Comparison of ENCODE assay signal across 8 cellular contexts in genomic region chr16:53703590-53704444, GRCh38. TPM values are rescaled to one million over a fixed set of nuclear protein-coding genes. Genes with fewer than 3 reads are reported as not detected.
DNase-seq lines count a peak whose midpoint lies in the region; ATAC-seq and TF ChIP-seq lines count a peak whose summit lies in the region.

TSS of gene FTO (plus strand) at chr16:53704156.
TSS of gene RPGRIP1L (minus strand) at chr16:53703859. CDS start at chr16:53700723, 3,136 bp downstream.

- no peak within 1 kb of the TSS for H3K27ac ChIP-seq in SU-DHL-6 (ENCODE audit: low read depth, low read length)
- H3K27ac ChIP-seq in trophoblast cell (ENCODE audit: low read depth, low read length), result no peak within 1 kb of the TSS

- peak within 1 kb of the TSS; percentile 70 for H3K9ac ChIP-seq in SU-DHL-6 (ENCODE audit: low read length)
- peak within 1 kb of the TSS; percentile 82 for H3K9ac ChIP-seq in trophoblast cell (ENCODE audit: low read length)

- H4K8ac ChIP-seq in trophoblast cell (ENCODE audit: low read depth, low read length), result peak within 1 kb of the TSS; percentile 71

- no peak for TF ChIP-seq CTCF in GM12864 (IDR thresholded peaks at IDR 0.05; ENCODE audit: low read depth, low read length, missing control alignments)
- TF ChIP-seq CTCF in SU-DHL-6 (IDR thresholded peaks at IDR 0.05; ENCODE audit: insufficient read depth, low read length, poor library complexity, severe bottlenecking), result no peak
- TF ChIP-seq CTCF in type B pancreatic cell (conservative IDR thresholded peaks at IDR 0.05), result no peak

- H3K14ac ChIP-seq in trophoblast cell (ENCODE audit: low read length), result peak within 1 kb of the TSS; percentile 55

- no peaks in the 10 kb centered on the region for H3K9me3 Mint-ChIP-seq in activated naive CD8-positive, alpha-beta T cell treated with anti-CD3 and anti-CD28 coated beads, Interleukin-2, amount 50 U/mL, for 24 hours
- H3K9me3 Mint-ChIP-seq in type B pancreatic cell, result no peaks in the 10 kb centered on the region

- H2AFZ ChIP-seq in SU-DHL-6 (ENCODE audit: low read depth, low read length, severe bottlenecking) (peak within 1 kb of the TSS; percentile 85), trophoblast cell (ENCODE audit: insufficient read depth, low read length, poor library complexity) (peak within 1 kb of the TSS; percentile 81)

- H3K79me2 ChIP-seq in SU-DHL-6 (ENCODE audit: insufficient read depth, low read length) (peaks cover 23% of the 10 kb centered on the region), trophoblast cell (ENCODE audit: control insufficient read depth, insufficient read depth, low read length, poor library complexity) (peaks cover 4% of the 10 kb centered on the region)

- H3K9me2 ChIP-seq in SU-DHL-6 (replicated peaks; ENCODE audit: insufficient read depth, low read length), result no peaks in the 10 kb centered on the region

- no peak within 1 kb of the TSS for H2BK120ac ChIP-seq in trophoblast cell (ENCODE audit: insufficient read depth, low read length, poor library complexity)

- no peaks in the 10 kb centered on the region for H3K36me3 ChIP-seq in SU-DHL-6 (ENCODE audit: low read length)
- H3K36me3 ChIP-seq in trophoblast cell (ENCODE audit: control insufficient read depth in 1 of 2, insufficient read depth in 2 of 2, low read length in 2 of 2), result no peaks in the 10 kb centered on the region

- H2BK12ac ChIP-seq in trophoblast cell (ENCODE audit: low read length), result no peak within 1 kb of the TSS

- H3K4me1 Mint-ChIP-seq in activated naive CD8-positive, alpha-beta T cell treated with anti-CD3 and anti-CD28 coated beads, Interleukin-2, amount 50 U/mL, for 24 hours, result peaks cover 38% of the 10 kb centered on the region
- peaks cover 10% of the 10 kb centered on the region for H3K4me1 Mint-ChIP-seq in type B pancreatic cell (ENCODE audit: unreplicated experiment)

- H3K4me2 ChIP-seq in SU-DHL-6 (ENCODE audit: low read depth, low read length, poor library complexity, severe bottlenecking) (peak within 1 kb of the TSS; percentile 88), trophoblast cell (ENCODE audit: low read length) (peak within 1 kb of the TSS; percentile 69)

- intact Hi-C loops in cardiac septum (cut with DNase I), result no loop called here

- H4K20me1 ChIP-seq in SU-DHL-6 (ENCODE audit: low read depth, low read length), result no peaks in the 10 kb centered on the region

- peak within 1 kb of the TSS; percentile 17 for H4K91ac ChIP-seq in trophoblast cell (ENCODE audit: low read depth, low read length)

- no CpG with 5 or more reads among the region's 57 CpGs for WGBS in trophoblast cell (ENCODE audit: extremely low coverage, insufficient coverage, insufficient read length)

- no peaks in the 10 kb centered on the region; the same call in 1 of the 2 replicates for H3F3A ChIP-seq in SU-DHL-6 (ENCODE audit: insufficient read depth)

- H3K4ac ChIP-seq in trophoblast cell (ENCODE audit: low read depth, low read length), result peak within 1 kb of the TSS; percentile 33

- peak; percentile 98 for ATAC-seq in HG02678 (IDR thresholded peaks at IDR 0.05; ENCODE audit: unreplicated experiment)
- ATAC-seq in activated naive CD8-positive, alpha-beta T cell treated with anti-CD3 and anti-CD28 coated beads, Interleukin-2, amount 50 U/mL, for 24 hours, result peak; percentile 99

- H3K27ac Mint-ChIP-seq in activated naive CD8-positive, alpha-beta T cell treated with anti-CD3 and anti-CD28 coated beads, Interleukin-2, amount 50 U/mL, for 24 hours, result peak within 1 kb of the TSS; percentile 96
- peak within 1 kb of the TSS; percentile 85 for H3K27ac Mint-ChIP-seq in type B pancreatic cell

- peaks cover 0 to 3% of the 10 kb centered on the region in 2 experiments for H3K4me1 ChIP-seq in trophoblast cell (ENCODE audit: control insufficient read depth in 1 of 2, insufficient read depth in 2 of 2, low read length in 2 of 2)

- H2BK5ac ChIP-seq in trophoblast cell (ENCODE audit: low read depth, low read length, poor library complexity), result no peak within 1 kb of the TSS

- H3K27me3 ChIP-seq in SU-DHL-6 (ENCODE audit: low read length), result no peaks in the 10 kb centered on the region
- no peaks in the 10 kb centered on the region for H3K27me3 ChIP-seq in trophoblast cell (ENCODE audit: insufficient read depth, low read length)

- peak within 1 kb of the TSS; percentile 99 for H3K4me3 Mint-ChIP-seq in activated naive CD8-positive, alpha-beta T cell treated with anti-CD3 and anti-CD28 coated beads, Interleukin-2, amount 50 U/mL, for 24 hours
- peak within 1 kb of the TSS; percentile 100 for H3K4me3 Mint-ChIP-seq in type B pancreatic cell

- H2AK5ac ChIP-seq in trophoblast cell (ENCODE audit: low read length), result no peak within 1 kb of the TSS

- peaks cover 12% of the 10 kb centered on the region for H3K36me3 Mint-ChIP-seq in activated naive CD8-positive, alpha-beta T cell treated with anti-CD3 and anti-CD28 coated beads, Interleukin-2, amount 50 U/mL, for 24 hours (ENCODE audit: low read depth)
- H3K36me3 Mint-ChIP-seq in type B pancreatic cell, result peaks cover 10% of the 10 kb centered on the region

- H3K4me3 ChIP-seq in GM12864 (ENCODE audit: low read depth, low read length), result peak within 1 kb of the TSS; percentile 85
- H3K4me3 ChIP-seq in SU-DHL-6 (ENCODE audit: insufficient read depth, low read length, poor library complexity, severe bottlenecking), result peak within 1 kb of the TSS; percentile 86
- peak within 1 kb of the TSS; percentile 85 for H3K4me3 ChIP-seq in trophoblast cell (ENCODE audit: low read depth, low read length)

- H3K9me3 ChIP-seq in SU-DHL-6 (ENCODE audit: insufficient read depth, low read length) (no peaks in the 10 kb centered on the region), trophoblast cell (ENCODE audit: insufficient read depth, low read depth, low read length) (no peaks in the 10 kb centered on the region)

- peak within 1 kb of the TSS; percentile 34 for H4K12ac ChIP-seq in trophoblast cell (ENCODE audit: low read depth, low read length)

- H3K79me1 ChIP-seq in trophoblast cell (ENCODE audit: low read length), result peaks cover 2% of the 10 kb centered on the region

- DNase-seq in GM12864 (ENCODE audit: low read depth) (peak; percentile 97), NCI-H128 (lab: John Stamatoyannopoulos, UW; ENCODE audit: unreplicated experiment) (peak; percentile 95), cardiac septum (ENCODE audit: low spot score) (peak; percentile 98), trophoblast cell (peak; percentile 99 to 100), type B pancreatic cell (ENCODE audit: extremely low spot score, unreplicated experiment) (peak; percentile 99)
- peak; percentile 99 for DNase-seq in activated naive CD8-positive, alpha-beta T cell treated with anti-CD3 and anti-CD28 coated beads, Interleukin-2, amount 50 U/mL, for 24 hours

- H3K27me3 Mint-ChIP-seq in activated naive CD8-positive, alpha-beta T cell treated with anti-CD3 and anti-CD28 coated beads, Interleukin-2, amount 50 U/mL, for 24 hours, result no peaks in the 10 kb centered on the region
- H3K27me3 Mint-ChIP-seq in type B pancreatic cell, result no peaks in the 10 kb centered on the region

- H3K23ac ChIP-seq in trophoblast cell (ENCODE audit: low read length), result no peak within 1 kb of the TSS

- peak within 1 kb of the TSS; percentile 48 for H3K18ac ChIP-seq in trophoblast cell (ENCODE audit: low read length)

RNA-seq across cellular contexts. Expression of gene FTO, which starts in this region (rescaled TPM):
- total RNA-seq in cardiac septum (70.4 TPM), type B pancreatic cell (ENCODE audit: low replicate concordance) (47.1 and 85.1 TPM in 2 replicates)
- polyA plus RNA-seq in trophoblast cell (2013), result 36.4 and 40.5 TPM in 2 replicates

RNA-seq across cellular contexts. Expression of gene RPGRIP1L, which starts in this region (rescaled TPM):
- total RNA-seq in cardiac septum (2.8 TPM), type B pancreatic cell (ENCODE audit: low replicate concordance) (12.0 and 21.4 TPM in 2 replicates)
- polyA plus RNA-seq in trophoblast cell (2013), result 6.7 and 7.3 TPM in 2 replicates
